In the genomic region with DNA sequence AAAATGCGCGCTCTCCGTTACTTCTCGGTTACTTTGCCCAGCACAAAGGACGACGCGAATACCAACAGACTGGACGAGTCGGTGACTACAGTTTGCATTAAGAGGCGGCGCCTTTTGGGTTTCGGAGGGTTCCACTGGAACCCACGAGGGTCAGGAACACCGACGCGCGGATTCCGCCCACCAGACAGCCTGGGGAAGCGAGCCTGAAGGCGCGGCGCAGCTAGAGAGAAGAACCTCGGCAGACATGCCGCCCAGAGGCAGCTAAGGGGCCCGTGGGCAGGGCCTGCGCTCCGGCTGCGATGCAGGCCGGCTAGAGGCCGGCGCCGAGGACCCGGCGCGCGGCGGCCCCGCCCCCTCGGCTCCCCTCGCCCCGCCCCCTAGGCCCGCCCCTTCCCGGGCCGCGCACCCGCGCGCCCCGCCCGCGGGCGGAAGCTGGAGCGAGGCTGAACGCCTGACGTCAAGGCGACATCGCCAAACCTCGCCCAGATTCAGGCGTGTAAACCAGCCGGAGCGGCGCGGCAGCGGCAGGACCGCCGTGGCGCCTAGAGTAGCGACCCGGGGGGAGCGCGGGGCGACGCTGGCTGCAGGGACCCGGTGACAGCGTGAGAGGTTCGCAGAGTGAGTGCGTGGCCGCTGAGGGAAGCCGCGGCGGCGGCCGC, we compare ENCODE assay signal across 8 cellular contexts. TPM values are rescaled to one million over a fixed set of nuclear protein-coding genes. Genes with fewer than 3 reads are reported as not detected.
DNase-seq lines count a peak whose midpoint lies in the region; ATAC-seq and TF ChIP-seq lines count a peak whose summit lies in the region.

A gene (plus strand): TSS at position 465 of the 659 bp plus-strand sequence. CDS start 37,826 bp downstream, outside the sequence.

- H3K4me1 Mint-ChIP-seq in CD14-positive monocyte = peaks cover 45% of the 10 kb centered on the region
- H3K4me1 Mint-ChIP-seq in activated CD4-positive, alpha-beta memory T cell treated with anti-CD3 and anti-CD28 coated beads for 36 hours (ENCODE audit: low read depth) = peaks cover 38% of the 10 kb centered on the region

- 0% methylated on average over 9 of the region's 83 CpGs for WGBS in right lobe of liver (ENCODE audit: insufficient coverage, low coverage, low lambda C conversion rate, missing lambda C conversion rate)

- H3K36me3 Mint-ChIP-seq in CD14-positive monocyte = peaks cover 10 to 17% of the 10 kb centered on the region in 2 donors
- H3K36me3 Mint-ChIP-seq in activated CD4-positive, alpha-beta memory T cell treated with anti-CD3 and anti-CD28 coated beads for 36 hours = peaks cover 27% of the 10 kb centered on the region

- H3K27ac Mint-ChIP-seq in CD14-positive monocyte = peak within 1 kb of the TSS; percentile 96 to 98 (median 98)
- peak within 1 kb of the TSS; percentile 98 for H3K27ac Mint-ChIP-seq in activated CD4-positive, alpha-beta memory T cell treated with anti-CD3 and anti-CD28 coated beads for 36 hours

- POLR2A ChIA-PET in activated CD4-positive, alpha-beta memory T cell treated with anti-CD3 and anti-CD28 coated beads for 36 hours (lab: Charles Lee) = interaction anchor here (0.8 to 4.3 kb wide), 15 partner anchors 9 to 1342 kb away, joined by 3 to 34 read pairs (median 5); a partner anchor contains a TSS

- peak; percentile 80 for ATAC-seq in GM19395 (IDR thresholded peaks at IDR 0.05; ENCODE audit: unreplicated experiment)
- peak; percentile 70 for ATAC-seq in HG03558 (IDR thresholded peaks at IDR 0.05; ENCODE audit: extremely low read depth, unreplicated experiment)
- peak; percentile 90 to 97 (median 94) for ATAC-seq in right lobe of liver

- TF ChIP-seq CTCF in CD14-positive monocyte (IDR thresholded peaks at IDR 0.05) (no peak), dorsolateral prefrontal cortex (IDR thresholded peaks at IDR 0.05 in 54 of 56, conservative IDR thresholded peaks at IDR 0.05 in 2 of 56; ENCODE audit: low read depth in 1 of 56, partially characterized antibody in 56 of 56) (peak in 15 of 56 donors; percentile 2 to 34 (median 20)), right lobe of liver (IDR thresholded peaks at IDR 0.05) (no peak)

- peaks cover 0 to 32% (median 6%) of the 10 kb centered on the region in 4 donors for H3K4me1 ChIP-seq in right lobe of liver

- peak within 1 kb of the TSS; percentile 60 to 97 (median 89) for H3K27ac ChIP-seq in dorsolateral prefrontal cortex
- H3K27ac ChIP-seq in right lobe of liver = peak within 1 kb of the TSS; percentile 91 to 98 (median 96)

- no peaks in the 10 kb centered on the region for H3K9me3 ChIP-seq in right lobe of liver

- H3K27me3 ChIP-seq in dorsolateral prefrontal cortex (no peaks in the 10 kb centered on the region), right lobe of liver (no peaks in the 10 kb centered on the region)

- no peaks in the 10 kb centered on the region for H3K36me3 ChIP-seq in right lobe of liver

- H3K4me3 Mint-ChIP-seq in CD14-positive monocyte = peak within 1 kb of the TSS; percentile 92 to 93
- peak within 1 kb of the TSS; percentile 94 for H3K4me3 Mint-ChIP-seq in activated CD4-positive, alpha-beta memory T cell treated with anti-CD3 and anti-CD28 coated beads for 36 hours

- peak; percentile 96 for TF ChIP-seq POLR2A in right lobe of liver (IDR thresholded peaks at IDR 0.05)

- CTCF ChIA-PET in activated CD4-positive, alpha-beta memory T cell treated with anti-CD3 and anti-CD28 coated beads for 36 hours (lab: Charles Lee) = interaction anchor here (1.3 kb wide), 1 partner anchor 236 kb away, joined by 3 read pairs; no protein-coding TSS in a partner anchor

- H3K4me3 ChIP-seq in dorsolateral prefrontal cortex (peak within 1 kb of the TSS; percentile 57 to 94 (median 82)), right lobe of liver (peak within 1 kb of the TSS; percentile 72 to 78 (median 78))

- peaks cover 0 to 2% (median 0%) of the 10 kb centered on the region in 7 donors for H3K9me3 Mint-ChIP-seq in CD14-positive monocyte
- H3K9me3 Mint-ChIP-seq in activated CD4-positive, alpha-beta memory T cell treated with anti-CD3 and anti-CD28 coated beads for 36 hours = no peaks in the 10 kb centered on the region

- intact Hi-C loops in CD14-positive monocyte (cut with micrococcal nuclease) (loop anchor here (2.0 to 5.0 kb wide), 2 partner anchors 252 to 278 kb away; a partner anchor contains a TSS), dorsolateral prefrontal cortex (cut with DNase I) (loop anchor here (1.0 to 5.0 kb wide), 6 partner anchors 76 to 278 kb away; a partner anchor contains a TSS), right lobe of liver (cut with DNase I) (no loop called here)
- intact Hi-C loops in activated CD4-positive, alpha-beta memory T cell treated with anti-CD3 and anti-CD28 coated beads for 36 hours (cut with micrococcal nuclease) = loop anchor here (1.0 to 10.0 kb wide), 7 partner anchors 19 to 493 kb away; a partner anchor contains a TSS

- peaks cover 0 to 3% (median 1%) of the 10 kb centered on the region in 3 donors for H3K27me3 Mint-ChIP-seq in CD14-positive monocyte (ENCODE audit: low read depth in 3 of 3)
- no peaks in the 10 kb centered on the region for H3K27me3 Mint-ChIP-seq in activated CD4-positive, alpha-beta memory T cell treated with anti-CD3 and anti-CD28 coated beads for 36 hours

- DNase-seq in CD14-positive monocyte (ENCODE audit: low spot score) (peak; percentile 89), NCI-H774 (lab: John Stamatoyannopoulos, UW) (peak; percentile 95), dorsolateral prefrontal cortex (peak; percentile 77 to 96 (median 90)), right lobe of liver (peak; percentile 93 to 95 (median 93))
- DNase-seq in activated CD4-positive, alpha-beta memory T cell treated with anti-CD3 and anti-CD28 coated beads for 36 hours = peak; percentile 92
- DNase-seq in stimulated activated CD4-positive, alpha-beta T cell treated with anti-CD3 and anti-CD28 coated beads, Interleukin-4, amount 100 ng/mL, for 24 hours = peak; percentile 88

RNA-seq across cellular contexts. Expression of the gene that starts here (rescaled TPM):
- polyA plus RNA-seq in CD14-positive monocyte = 100 to 1,000 TPM; 461 to 543 TPM
- 100 to 1,000 TPM; 211 to 213 TPM for total RNA-seq in activated CD4-positive, alpha-beta memory T cell treated with anti-CD3 and anti-CD28 coated beads for 36 hours
- 10 to 100 TPM; 39.9 to 92.7 (median 63.1) TPM for total RNA-seq in dorsolateral prefrontal cortex
- total RNA-seq in right lobe of liver = 100 to 1,000 TPM in 1 of 6 experiments, 10 to 100 TPM in 5; 49.7 to 120 (median 64.3) TPM

Comparison
In these comparisons a context has a peak if more than half of its experiments do, and no peak if none do; other contexts are left out.
1. Peak in every context shown above with its lines: DNase-seq, ATAC-seq, H3K4me3 ChIP-seq and H3K27ac ChIP-seq.
2. intact Hi-C loops: an anchor here in CD14-positive monocyte (2.0 to 5.0 kb wide), activated CD4-positive, alpha-beta memory T cell treated with anti-CD3 and anti-CD28 coated beads for 36 hours (1.0 to 10.0 kb wide) and dorsolateral prefrontal cortex (1.0 to 5.0 kb wide); none called in right lobe of liver.